13 cellular contexts compared by ENCODE assay signal in the genomic region with DNA sequence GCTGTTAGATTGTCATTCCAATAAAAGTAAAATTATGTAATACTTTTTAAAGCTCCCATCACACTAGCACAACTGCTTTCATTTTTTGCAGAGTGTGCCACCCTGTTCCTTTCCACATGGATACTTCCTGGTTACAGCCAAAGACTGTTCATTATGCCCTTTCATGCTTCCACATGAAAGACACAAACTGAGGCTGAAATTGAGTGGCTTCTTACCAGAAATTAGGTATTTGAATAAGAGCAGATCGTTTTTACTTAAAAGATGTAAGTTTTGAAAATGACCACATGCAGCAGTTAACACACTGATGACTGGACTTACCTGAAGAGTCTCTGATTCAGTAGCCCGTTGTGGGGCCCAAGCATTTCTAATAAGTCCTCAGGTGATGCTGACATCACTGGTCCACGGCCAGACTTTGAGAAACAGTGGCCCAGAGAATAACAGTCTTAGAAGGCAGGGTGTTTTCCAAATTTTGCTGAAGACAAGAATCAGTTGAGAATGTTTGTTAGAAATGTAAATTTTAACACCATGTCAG.
"Had no signal": no experiment of that assay in that cellular context is flagged by ENCODE, and none has a peak within 500 bp of the region (broad histone marks: within the 10 kb centered on the region; RNA-seq: fewer than 3 reads in every experiment).

No MANE protein-coding gene starts in this region.

- DNase-seq: activated B cell treated with CpG ODN at 0.5 μM for 24 hours; activated CD4-positive, alpha-beta T cell treated with anti-CD3 and anti-CD28 coated beads, Interleukin-2, amount 10 ng/mL, durations not matched to agents 24 days and 14 days; activated naive CD4-positive, alpha-beta T cell treated with anti-CD3 and anti-CD28 coated beads for 36 hours; activated T-cell treated with anti-CD3 and anti-CD28 coated beads for 4 hours; adrenal gland; effector CD4-positive, alpha-beta T cell; hippocampal formation; stimulated activated CD4-positive, alpha-beta T cell treated with anti-CD3 and anti-CD28 coated beads, Interleukin-15, amount 100 ng/mL, for 24 hours; stimulated activated CD4-positive, alpha-beta T cell treated with anti-CD3 and anti-CD28 coated beads, Interleukin-4, amount 100 ng/mL, for 24 hours; uterus had no signal

- ATAC-seq: activated T-helper 17 cell treated with anti-CD3 and anti-CD28 coated beads, Interleukin-2, amount 50 U/mL, for 72 hours had no signal

- H3K27me3 ChIP-seq: adrenal gland, uterus had no signal

- H3K4me3 ChIP-seq: adrenal gland, coronary artery, thoracic aorta, uterus had no signal

- H3K36me3 ChIP-seq: adrenal gland, thoracic aorta, uterus had no signal

- H3K27ac ChIP-seq: adrenal gland had no signal

- H3K9me3 ChIP-seq: adrenal gland, thoracic aorta, uterus had no signal
